ENCODE assay signal across 9 cellular contexts in the genomic region with DNA sequence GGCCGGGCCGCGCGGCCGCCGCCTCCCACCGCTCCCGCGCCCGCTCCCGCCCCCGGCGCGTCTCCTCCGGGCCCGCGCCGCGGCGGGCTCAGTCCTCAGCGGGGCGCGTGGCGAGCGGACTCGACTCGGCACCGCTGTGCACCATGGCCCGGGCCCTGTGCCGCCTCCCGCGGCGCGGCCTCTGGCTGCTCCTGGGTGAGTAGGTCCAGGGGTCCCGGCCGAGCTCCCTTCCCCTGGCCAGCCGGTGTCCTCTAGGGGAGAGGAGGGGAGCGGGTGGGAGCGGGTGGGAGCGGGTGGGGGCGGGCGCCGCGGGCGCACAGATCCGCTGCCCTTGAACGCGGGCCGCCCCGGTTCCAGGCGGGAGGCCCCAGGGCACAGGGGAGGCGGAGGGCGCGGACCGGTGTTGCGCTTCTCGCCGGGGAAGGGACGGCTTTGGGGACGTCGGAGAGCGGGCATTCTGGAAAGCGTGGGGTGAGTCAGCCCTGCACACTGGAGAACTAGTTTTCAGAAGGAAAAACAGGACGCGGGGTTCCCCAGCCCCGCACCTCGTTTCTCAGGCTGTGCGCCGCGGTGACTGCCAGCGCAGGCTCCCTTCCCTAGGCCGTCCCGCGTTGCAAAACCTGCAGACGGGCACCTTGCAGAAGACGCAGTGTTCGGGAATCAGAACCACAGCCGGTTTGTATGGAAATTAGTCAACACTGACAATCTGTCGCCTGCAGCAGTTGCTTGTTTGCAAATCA. TPM values are rescaled to one million over a fixed set of nuclear protein-coding genes. Genes with fewer than 3 reads are reported as not detected.
A peak's percentile ranks its signal among the peaks of the same experiment; 100 is the strongest.
DNase-seq lines count a peak whose midpoint lies in the region; ATAC-seq and TF ChIP-seq lines count a peak whose summit lies in the region.
"Had no signal": no experiment of that assay in that cellular context is flagged by ENCODE, and none has a peak within 500 bp of the region (broad histone marks: within the 10 kb centered on the region; RNA-seq: fewer than 3 reads in every experiment).

RAMP1 (plus strand) TSS at position 91 of the 740 bp plus-strand sequence; CDS start at position 144, 53 bp downstream.

- H3K4me1 ChIP-seq in MM.1S (ENCODE audit: low read length) = no peaks in the 10 kb centered on the region

- no peak within 1 kb of the TSS for H3K4me2 ChIP-seq in MM.1S (ENCODE audit: low read depth, low read length)

- ATAC-seq in GM19035 (IDR thresholded peaks at IDR 0.05; ENCODE audit: unreplicated experiment) = no peak

- H3K36me3 Mint-ChIP-seq in MCF 10A (ENCODE audit: insufficient read depth, unreplicated experiment) = no peaks in the 10 kb centered on the region

- intact Hi-C loops in MCF 10A (cut with micrococcal nuclease) = loop anchor here (2.0 kb wide), 1 partner anchor 299 kb away; the partner anchor contains the start of gene ERFE

- no peaks in the 10 kb centered on the region for H3K36me3 ChIP-seq in MM.1S (replicated peaks; ENCODE audit: insufficient read depth, low read length)

- H3K4me3 Mint-ChIP-seq in MCF 10A (ENCODE audit: unreplicated experiment) = peak within 1 kb of the TSS; percentile 43

- no peak for TF ChIP-seq CTCF in MCF 10A (IDR thresholded peaks at IDR 0.05; ENCODE audit: unreplicated experiment)
- TF ChIP-seq CTCF in MM.1S (IDR thresholded peaks at IDR 0.05; ENCODE audit: low read length) = no peak

- CTCF ChIA-PET in MCF 10A (lab: Yijun Ruan, JAX) = no interaction called here

- no peaks in the 10 kb centered on the region for H3K9me3 ChIP-seq in MM.1S (replicated peaks; ENCODE audit: insufficient read depth, low read length)

- no peak within 1 kb of the TSS for H2AFZ ChIP-seq in MM.1S (ENCODE audit: low read length)

- no peak within 1 kb of the TSS for H3K27ac ChIP-seq in MM.1S (ENCODE audit: low read length)

- POLR2A ChIA-PET in MCF 10A (lab: Yijun Ruan, JAX) = no interaction called here

- H3K9me3 Mint-ChIP-seq in MCF 10A (ENCODE audit: unreplicated experiment) = no peaks in the 10 kb centered on the region

- no peak within 1 kb of the TSS for H3K9ac ChIP-seq in MM.1S (ENCODE audit: low read length)

- H3K27me3 Mint-ChIP-seq in MCF 10A (ENCODE audit: insufficient read depth, unreplicated experiment) = no peaks in the 10 kb centered on the region

- H3K27me3 ChIP-seq in MM.1S (replicated peaks; ENCODE audit: insufficient read depth, low read length) = peaks cover 18% of the 10 kb centered on the region

- DNase-seq in CD1c-positive myeloid dendritic cell (ENCODE audit: extremely low spot score) (peak; percentile 48), M059J (ENCODE audit: low read depth) (peak; percentile 44), MCF 10A (ENCODE audit: unreplicated experiment) (no peak), islet precursor cell (peak; percentile 64), MM.1S (no peak), NCI-H2107 (lab: John Stamatoyannopoulos, UW) (no peak)
- DNase-seq in stimulated activated CD8-positive, alpha-beta memory T cell treated with anti-CD3 and anti-CD28 coated beads, Interleukin-4, amount 100 ng/mL, for 48 hours = peak; percentile 38

- H4K20me1 ChIP-seq in MM.1S (ENCODE audit: insufficient read depth, low read length) = no peaks in the 10 kb centered on the region

- no peaks in the 10 kb centered on the region for H3K79me2 ChIP-seq in MM.1S (ENCODE audit: low read length)

- H3K9me2 ChIP-seq in MM.1S (replicated peaks; ENCODE audit: insufficient read depth, low read length) = no peaks in the 10 kb centered on the region

- no peak within 1 kb of the TSS for H3K4me3 ChIP-seq in MM.1S (ENCODE audit: low read length)

- no peaks in the 10 kb centered on the region for H3F3A ChIP-seq in MM.1S (ENCODE audit: insufficient read depth, low read length)

- no TSS peak for BruUV-seq in MCF 10A (replicated peaks; lab: Mats Ljungman, UMichigan)

- H3K4me1 Mint-ChIP-seq in MCF 10A (ENCODE audit: insufficient read depth, unreplicated experiment) = peaks cover 14% of the 10 kb centered on the region

- H3K27ac Mint-ChIP-seq in MCF 10A (ENCODE audit: low read depth, unreplicated experiment) = no peak within 1 kb of the TSS

RNA-seq across cellular contexts. Expression of gene RAMP1, which starts in this region (rescaled TPM):
- 25.4 and 35.8 TPM in 2 replicates for total RNA-seq in M059J (2014; rRNA removed; shearing (Covaris generic))
- 4.3 and 11.2 TPM in 2 replicates for total RNA-seq in MCF 10A (2022)
- total RNA-seq: glomerular endothelial cell had no signal

Comparison
In these comparisons a context has a peak if more than half of its experiments do, and no peak if none do; other contexts are left out.
1. DNase-seq: peak in CD1c-positive myeloid dendritic cell (single experiment), M059J (single experiment), islet precursor cell (single experiment) and stimulated activated CD8-positive, alpha-beta memory T cell treated with anti-CD3 and anti-CD28 coated beads, Interleukin-4, amount 100 ng/mL, for 48 hours (single experiment); none in MCF 10A (single experiment), MM.1S (single experiment) and NCI-H2107 (single experiment).